In genomic region chr7:76260171-76260703, GRCh38 we compare ENCODE assay signal across 1 cellular context.
TF ChIP-seq lines count a peak whose summit lies in the region.

No MANE protein-coding gene starts in this region.

TF ChIP-seq in A549, 52 proteins besides CTCF, POLR2A, EP300 and RAD21 (continued from another document):
- no peak for TF ChIP-seq REST (IDR thresholded peaks at IDR 0.05)
- no peak for TF ChIP-seq BHLHE40 (IDR thresholded peaks at IDR 0.05; ENCODE audit: low read depth, low read length)
- TF ChIP-seq ZC3H11A (IDR thresholded peaks at IDR 0.05): no peak
